ENCODE assay signal across 8 cellular contexts in genomic region chr18:3592864-3593263, GRCh38.
DNase-seq lines count a peak whose midpoint lies in the region; ATAC-seq and TF ChIP-seq lines count a peak whose summit lies in the region.

No MANE protein-coding gene starts in this region.

- CTCF ChIA-PET in Caco-2 (lab: Charles Lee) = no interaction called here

- no peaks in the 10 kb centered on the region for H4K20me1 ChIP-seq in fibroblast of lung (ENCODE audit: control insufficient read depth, extremely low read depth, insufficient read depth, low read length)

- H3K4me3 Mint-ChIP-seq in Caco-2 (ENCODE audit: unreplicated experiment) (peak overlapping the region; percentile 85), progenitor cell of endocrine pancreas (ENCODE audit: low read depth) (peak overlapping the region; percentile 71)

- H3K4me2 ChIP-seq in fibroblast of lung (ENCODE audit: extremely low read depth, insufficient read depth, low read length) = peak overlapping the region; percentile 84

- H3K27me3 Mint-ChIP-seq in Caco-2 (ENCODE audit: insufficient read depth, unreplicated experiment) (no peaks in the 10 kb centered on the region), progenitor cell of endocrine pancreas (no peaks in the 10 kb centered on the region)

- no peaks in the 10 kb centered on the region for H3K9me3 ChIP-seq in Caco-2
- H3K9me3 ChIP-seq in SK-N-MC (ENCODE audit: low read depth, low read length) = no peaks in the 10 kb centered on the region
- no peaks in the 10 kb centered on the region for H3K9me3 ChIP-seq in fibroblast of lung (ENCODE audit: control insufficient read depth, insufficient read depth, low read depth, low read length)

- H3K27me3 ChIP-seq in Caco-2 (replicated peaks; ENCODE audit: control insufficient read depth, insufficient read depth, low read length) (no peaks in the 10 kb centered on the region), fibroblast of lung (ENCODE audit: control insufficient read depth, insufficient read depth, low read length) (no peaks in the 10 kb centered on the region)

- H3K36me3 ChIP-seq in Caco-2 (ENCODE audit: control insufficient read depth, insufficient read depth, low read length) (no peaks in the 10 kb centered on the region), SK-N-MC (ENCODE audit: insufficient read depth, low read length) (no peaks in the 10 kb centered on the region), fibroblast of lung (ENCODE audit: control insufficient read depth, insufficient read depth, low read length) (peaks cover 4% of the 10 kb centered on the region)

- H2AFZ ChIP-seq in fibroblast of lung (ENCODE audit: low read length) = no peak overlapping the region

- peaks cover 47% of the 10 kb centered on the region for H3K4me1 ChIP-seq in Caco-2
- peaks cover 30% of the 10 kb centered on the region for H3K4me1 ChIP-seq in fibroblast of lung (ENCODE audit: control insufficient read depth, extremely low read depth, insufficient read depth, low read length)

- ATAC-seq in GM21526 (IDR thresholded peaks at IDR 0.05; ENCODE audit: low FRiP score, unreplicated experiment) = no peak

- POLR2A ChIA-PET in Caco-2 (lab: Charles Lee) = interaction anchor here (2.4 kb wide), 1 partner anchor 10 kb away, joined by 26 read pairs; no protein-coding TSS in a partner anchor

- peak overlapping the region; percentile 68 for H3K9ac ChIP-seq in SK-N-MC (ENCODE audit: insufficient read length)
- peak overlapping the region; percentile 66 for H3K9ac ChIP-seq in fibroblast of lung (ENCODE audit: insufficient read depth, low read length)

- BruUV-seq in Caco-2 (replicated peaks; lab: Mats Ljungman, UMichigan) = no TSS peak

- peaks cover 22% of the 10 kb centered on the region for H3K79me2 ChIP-seq in fibroblast of lung (ENCODE audit: control insufficient read depth, insufficient read depth, low read length)

- peak overlapping the region; percentile 8; the same call in 1 of the 2 replicates for H3K4me3 ChIP-seq in Caco-2 (ENCODE audit: low read depth, low read length)
- peak overlapping the region; percentile 79; the same call in 1 of the 2 replicates for H3K4me3 ChIP-seq in SK-N-MC
- H3K4me3 ChIP-seq in fibroblast of lung (replicated peaks in 1 of 4; ENCODE audit: control extremely low read depth in 1 of 4, insufficient read depth in 1 of 4, low read depth in 3 of 4, low read length in 4 of 4) = peak overlapping the region in 1 of 4 experiments; percentile 68

- intact Hi-C loops in Caco-2 (cut with micrococcal nuclease; ENCODE audit: unreplicated experiment) = loop anchor here (5.0 kb wide), 1 partner anchor 211 kb away; no protein-coding TSS in a partner anchor

- peaks cover 47% of the 10 kb centered on the region for H3K4me1 Mint-ChIP-seq in Caco-2 (ENCODE audit: low read depth, unreplicated experiment)
- H3K4me1 Mint-ChIP-seq in progenitor cell of endocrine pancreas (ENCODE audit: low read depth) = peaks cover 46% of the 10 kb centered on the region

- H3K27ac Mint-ChIP-seq in Caco-2 (ENCODE audit: unreplicated experiment) (peak overlapping the region; percentile 87), progenitor cell of endocrine pancreas (peak overlapping the region; percentile 98)

- H3K9me3 Mint-ChIP-seq in Caco-2 (ENCODE audit: unreplicated experiment) = no peaks in the 10 kb centered on the region
- H3K9me3 Mint-ChIP-seq in progenitor cell of endocrine pancreas (ENCODE audit: low read depth) = no peaks in the 10 kb centered on the region

- H3K36me3 Mint-ChIP-seq in Caco-2 (ENCODE audit: insufficient read depth, unreplicated experiment) = peaks cover 18% of the 10 kb centered on the region
- H3K36me3 Mint-ChIP-seq in progenitor cell of endocrine pancreas (ENCODE audit: insufficient read depth) = no peaks in the 10 kb centered on the region

- no peak for TF ChIP-seq CTCF in Caco-2 (IDR thresholded peaks at IDR 0.05; ENCODE audit: insufficient read depth in 1 of 2, low read depth in 1 of 2, low read length in 1 of 2, severe bottlenecking in 1 of 2, unreplicated experiment in 1 of 2)
- no peak for TF ChIP-seq CTCF in fibroblast of lung (conservative IDR thresholded peaks at IDR 0.05 in 1 of 2, IDR thresholded peaks at IDR 0.05 in 1 of 2; ENCODE audit: low read depth in 1 of 2, low read length in 2 of 2)
- TF ChIP-seq CTCF in progenitor cell of endocrine pancreas (IDR thresholded peaks at IDR 0.05; ENCODE audit: unreplicated experiment) = no peak

- DNase-seq in Caco-2 (no peak), SK-N-MC (ENCODE audit: low read depth, low spot score) (no peak), fibroblast of lung (ENCODE audit: low read depth in 2 of 2) (no peak), progenitor cell of endocrine pancreas (ENCODE audit: low spot score, unreplicated experiment) (no peak), NCI-H1436 treated with DMSO at 0.1 percent for 48 hours (lab: John Stamatoyannopoulos, UW) (no peak), NCI-H187 treated with DMSO at 0.1 percent for 48 hours (lab: John Stamatoyannopoulos, UW) (no peak), DMS79 (lab: John Stamatoyannopoulos, UW) (no peak)

- H3K27ac ChIP-seq in SK-N-MC (peak overlapping the region; percentile 95), fibroblast of lung (ENCODE audit: insufficient read depth, low read length) (peak overlapping the region; percentile 99)
